Comparison of ENCODE assay signal across 30 cellular contexts in the genomic region with DNA sequence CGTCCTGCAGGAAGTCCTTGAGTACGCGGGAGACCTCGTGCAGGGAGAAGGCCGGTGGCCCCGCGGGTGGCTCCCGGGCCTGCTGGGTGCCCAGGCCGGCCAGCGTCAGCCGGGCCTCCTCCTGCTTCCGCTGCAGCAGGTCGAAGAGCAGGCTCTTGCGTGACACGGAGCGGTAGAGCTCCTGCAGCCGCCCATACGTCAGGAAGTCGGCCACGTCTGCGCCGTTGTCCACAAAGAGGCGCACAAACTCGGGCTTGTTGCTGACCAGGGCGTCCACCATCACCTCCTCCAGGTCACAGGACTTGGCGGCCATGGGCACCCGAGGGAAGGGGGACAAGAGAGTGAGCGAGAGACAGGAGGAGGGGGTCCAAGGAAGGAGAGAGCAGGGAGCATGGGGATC. TPM values are rescaled to one million over a fixed set of nuclear protein-coding genes. Genes with fewer than 3 reads are reported as not detected.
"Had no signal": no experiment of that assay in that cellular context is flagged by ENCODE, and none has a peak within 500 bp of the region (broad histone marks: within the 10 kb centered on the region; RNA-seq: fewer than 3 reads in every experiment).

No MANE protein-coding gene starts in this region.

- H3K9me3 Mint-ChIP-seq: activated CD8-positive, alpha-beta T cell treated with anti-CD3 and anti-CD28 coated beads for 36 hours; activated T-cell treated with anti-CD3 and anti-CD28 coated beads, Interleukin-2, amount 50 U/mL, for 4 hours; activated T-helper 17 cell treated with anti-CD3 and anti-CD28 coated beads, Interleukin-2, amount 50 U/mL, for 72 hours; effector memory CD8-positive, alpha-beta T cell had no signal

- DNase-seq: activated CD4-positive, alpha-beta T cell treated with anti-CD3 and anti-CD28 coated beads for 1 hour; activated CD4-positive, alpha-beta T cell treated with anti-CD3 and anti-CD28 coated beads for 48 hours; activated CD4-positive, alpha-beta T cell treated with anti-CD3 and anti-CD28 coated beads, Interleukin-2, amount 50 U/mL, for 1 hour; activated CD4-positive, alpha-beta T cell treated with anti-CD3 and anti-CD28 coated beads, Interleukin-2, amount 50 U/mL, for 48 hours; activated CD8-positive, alpha-beta memory T cell treated with anti-CD3 and anti-CD28 coated beads for 24 hours; activated CD8-positive, alpha-beta T cell treated with anti-CD3 and anti-CD28 coated beads for 36 hours; activated effector memory CD4-positive, alpha-beta T cell treated with Interleukin-2 at 50 U/mL for 16 hours; activated gamma-delta T cell treated with Interleukin-2 at 50 U/mL for 16 hours; activated naive CD4-positive, alpha-beta T cell treated with anti-CD3 and anti-CD28 coated beads, Interleukin-2, amount 50 U/mL, for 16 hours; activated naive CD4-positive, alpha-beta T cell treated with Interleukin-2 at 50 U/mL for 16 hours; activated T-cell treated with anti-CD3 and anti-CD28 coated beads, Interleukin-2, amount 50 U/mL, for 4 hours; amniotic stem cell; anterior cingulate cortex; brain microvascular endothelial cell; cortex of kidney; dermis blood vessel endothelial cell; effector CD4-positive, alpha-beta T cell; effector memory CD8-positive, alpha-beta T cell; foreskin keratinocyte; gastrocnemius medialis; glutamatergic neuron; T-helper 2 cell had no signal

- H3K27ac Mint-ChIP-seq: activated CD8-positive, alpha-beta T cell treated with anti-CD3 and anti-CD28 coated beads for 36 hours; activated naive CD8-positive, alpha-beta T cell; activated T-helper 17 cell treated with anti-CD3 and anti-CD28 coated beads, Interleukin-2, amount 50 U/mL, for 72 hours; effector memory CD8-positive, alpha-beta T cell had no signal

- ATAC-seq: activated CD8-positive, alpha-beta T cell treated with anti-CD3 and anti-CD28 coated beads for 36 hours; activated T-cell treated with anti-CD3 and anti-CD28 coated beads, Interleukin-2, amount 50 U/mL, for 4 hours; activated T-helper 17 cell treated with anti-CD3 and anti-CD28 coated beads, Interleukin-2, amount 50 U/mL, for 72 hours; effector memory CD8-positive, alpha-beta T cell; foreskin keratinocyte; gastrocnemius medialis; heart left ventricle had no signal

- H3K4me1 Mint-ChIP-seq: activated T-helper 17 cell treated with anti-CD3 and anti-CD28 coated beads, Interleukin-2, amount 50 U/mL, for 72 hours had no signal

- H3K36me3 Mint-ChIP-seq: activated naive CD8-positive, alpha-beta T cell had no signal

- H3K4me3 Mint-ChIP-seq: activated CD8-positive, alpha-beta T cell treated with anti-CD3 and anti-CD28 coated beads for 36 hours; activated naive CD8-positive, alpha-beta T cell; activated T-cell treated with anti-CD3 and anti-CD28 coated beads, Interleukin-2, amount 50 U/mL, for 4 hours; activated T-helper 17 cell treated with anti-CD3 and anti-CD28 coated beads, Interleukin-2, amount 50 U/mL, for 72 hours; effector memory CD8-positive, alpha-beta T cell had no signal

- H3K27me3 Mint-ChIP-seq: activated CD8-positive, alpha-beta T cell treated with anti-CD3 and anti-CD28 coated beads for 36 hours; activated naive CD8-positive, alpha-beta T cell; activated T-helper 17 cell treated with anti-CD3 and anti-CD28 coated beads, Interleukin-2, amount 50 U/mL, for 72 hours; effector memory CD8-positive, alpha-beta T cell had no signal

RNA-seq across cellular contexts. Expression of gene TRPM5, which starts 29.1 kb away (rescaled TPM):
- total RNA-seq: activated CD8-positive, alpha-beta T cell treated with anti-CD3 and anti-CD28 coated beads for 36 hours; activated T-cell treated with anti-CD3 and anti-CD28 coated beads, Interleukin-2, amount 50 U/mL, for 4 hours; activated T-helper 17 cell treated with anti-CD3 and anti-CD28 coated beads, Interleukin-2, amount 50 U/mL, for 72 hours; astrocyte; bronchial epithelial cell; chondrocyte; dermis blood vessel endothelial cell; esophagus muscularis mucosa; foreskin keratinocyte; gastrocnemius medialis; heart left ventricle; T-helper 1 cell treated with Interleukin-12 subunit alpha and Interleukin-12 subunit beta and Interleukin-4 antibody, amounts not matched to agents 30 ng/mL and 1 ng/mL, for 36 hours had no signal

RNA-seq across cellular contexts. Expression of gene KCNQ1, which starts 29.6 kb away (rescaled TPM):
- total RNA-seq: astrocyte, chondrocyte, foreskin keratinocyte had no signal
